1 cellular context compared by ENCODE assay signal in genomic region chr2:169478745-169479256, GRCh38.
TF ChIP-seq lines count a peak whose summit lies in the region.

No MANE protein-coding gene starts in this region.

TF ChIP-seq in HCT116, 20 proteins besides CTCF, POLR2A, EP300 and RAD21 (continued from another document):
- TF ChIP-seq REST (IDR thresholded peaks at IDR 0.05; ENCODE audit: low read depth) (no peak), YY1 (IDR thresholded peaks at IDR 0.05; ENCODE audit: extremely low read depth, insufficient replicate concordance, low read depth, low read length) (no peak), JUND (IDR thresholded peaks at IDR 0.05) (no peak), FOSL1 (IDR thresholded peaks at IDR 0.05; ENCODE audit: low read depth) (no peak), MAX (IDR thresholded peaks at IDR 0.05) (no peak), ZBTB33 (IDR thresholded peaks at IDR 0.05; ENCODE audit: extremely low read depth, insufficient replicate concordance, low read length) (no peak), ELF1 (IDR thresholded peaks at IDR 0.05; ENCODE audit: borderline replicate concordance, low read depth) (no peak), EZH2 (IDR thresholded peaks at IDR 0.05) (no peak)
TF ChIP-seq in HCT116: peak in this region for 0.
